ENCODE assay signal across 25 cellular contexts in the genomic region with DNA sequence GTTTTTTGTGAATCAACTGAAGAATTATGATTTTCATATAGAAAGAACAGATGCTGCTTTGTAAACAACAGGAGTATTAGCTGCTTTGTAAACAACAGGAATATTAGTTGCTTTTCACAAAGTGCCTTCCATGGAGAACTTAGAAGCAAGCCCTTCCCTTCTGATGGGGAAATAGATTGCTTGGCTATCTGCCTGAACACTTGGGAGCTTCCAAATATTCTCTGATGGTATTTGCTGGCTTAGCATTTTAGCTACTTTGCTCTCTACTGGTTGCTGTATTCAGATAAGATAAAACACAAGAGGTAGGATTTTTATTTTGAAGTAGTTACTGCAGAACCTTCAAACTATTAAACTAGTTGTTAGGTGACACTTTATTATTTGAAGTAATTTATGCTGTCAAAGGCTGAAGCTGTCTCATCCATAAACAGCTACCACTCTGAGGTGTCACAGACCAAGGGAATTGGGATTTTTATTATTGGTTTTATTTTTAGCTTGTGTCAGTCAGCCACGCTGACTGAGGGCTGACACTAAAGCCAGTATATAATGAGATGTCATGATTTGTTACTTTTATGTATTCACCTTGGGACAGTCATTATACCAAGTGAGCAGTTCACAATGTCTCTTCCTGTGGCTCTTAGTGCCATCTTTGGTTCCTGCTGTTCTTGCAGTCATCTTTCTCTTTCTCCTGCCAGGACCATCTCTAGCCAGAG. TPM values are rescaled to one million over a fixed set of nuclear protein-coding genes. Genes with fewer than 3 reads are reported as not detected.
DNase-seq lines count a peak whose midpoint lies in the region; ATAC-seq, FAIRE-seq and TF ChIP-seq lines count a peak whose summit lies in the region.
"Had no signal": no experiment of that assay in that cellular context is flagged by ENCODE, and none has a peak within 500 bp of the region (broad histone marks: within the 10 kb centered on the region; RNA-seq: fewer than 3 reads in every experiment).

No MANE protein-coding gene starts in this region.

- H3K79me2 ChIP-seq in H1 (ENCODE audit: control insufficient read depth in 1 of 2, insufficient read depth in 2 of 2, low read length in 2 of 2): no peaks in the 10 kb centered on the region

- WGBS in H1 (ENCODE audit: extremely low coverage in 1 of 2, insufficient coverage in 1 of 2, insufficient read length in 1 of 2, insufficient replicate concordance in 2 of 2, low coverage in 1 of 2, low lambda C conversion rate in 2 of 2, missing lambda C conversion rate in 1 of 2), 2 experiments: 95% methylated on average over 1 of the region's 1 CpG; no CpG with 5 or more reads in 1 of the 2 experiments

- H3K4me3 ChIP-seq in H1 (ENCODE audit: extremely low read depth in 1 of 4, insufficient read depth in 2 of 4, low read depth in 3 of 4, low read length in 4 of 4) (no peak overlapping the region), coronary artery (no peak overlapping the region)

- H3K27me3 Mint-ChIP-seq in WTC11 (ENCODE audit: low read depth): no peaks in the 10 kb centered on the region
- H3K27me3 Mint-ChIP-seq: CD8-positive, alpha-beta memory T cell; IgD-negative memory B cell had no signal

- H3K27ac ChIP-seq in H1 (ENCODE audit: low read depth, low read length): no peak overlapping the region
- H3K27ac ChIP-seq in coronary artery: no peak overlapping the region
- H3K27ac ChIP-seq: KMS-11 had no signal

- H4K8ac ChIP-seq in H1 (ENCODE audit: extremely low read depth, insufficient read depth, low read length): no peak overlapping the region

- no peak overlapping the region for H4K91ac ChIP-seq in H1 (replicated peaks; ENCODE audit: insufficient read length, low read length)

- peak overlapping the region; percentile 33 for H2AFZ ChIP-seq in H1 (ENCODE audit: low read length)

- no peak overlapping the region for H3K27ac Mint-ChIP-seq in WTC11
- H3K27ac Mint-ChIP-seq: CD14-positive monocyte; CD8-positive, alpha-beta memory T cell; IgD-negative memory B cell had no signal

- no peak overlapping the region for H2BK5ac ChIP-seq in H1 (ENCODE audit: low read depth, low read length)

- no peak overlapping the region for H2BK12ac ChIP-seq in H1 (ENCODE audit: low read depth, low read length)

- H3K4me3 Mint-ChIP-seq in WTC11: no peak overlapping the region
- H3K4me3 Mint-ChIP-seq: CD14-positive monocyte; CD8-positive, alpha-beta memory T cell; IgD-negative memory B cell had no signal

- no peaks in the 10 kb centered on the region for H3K23me2 ChIP-seq in H1 (ENCODE audit: low read depth, low read length)

- no peaks in the 10 kb centered on the region for H3K79me1 ChIP-seq in H1 (ENCODE audit: low read depth, low read length)

- peaks cover 7% of the 10 kb centered on the region for H3K4me1 Mint-ChIP-seq in WTC11
- H3K4me1 Mint-ChIP-seq: CD14-positive monocyte; CD8-positive, alpha-beta memory T cell; IgD-negative memory B cell had no signal

- H3K23ac ChIP-seq in H1 (ENCODE audit: insufficient read length): no peak overlapping the region

- no peak overlapping the region for H4K5ac ChIP-seq in H1 (ENCODE audit: insufficient read length, low read depth, low read length)

- ATAC-seq in HG03378 (IDR thresholded peaks at IDR 0.05; ENCODE audit: unreplicated experiment) (no peak), GM21723 (IDR thresholded peaks at IDR 0.05; ENCODE audit: unreplicated experiment) (no peak), WTC11 (no peak)
- ATAC-seq: HCT116, PC-3, SK-N-SH treated with all-trans-retinoic acid at 6 μM for 48 hours had no signal

- H3K9me3 Mint-ChIP-seq in WTC11: no peaks in the 10 kb centered on the region

- H3K18ac ChIP-seq in H1 (ENCODE audit: extremely low read depth, low read length): no peak overlapping the region

- no peak overlapping the region for H3K56ac ChIP-seq in H1 (replicated peaks; ENCODE audit: insufficient read length, low read depth, low read length)

- H2BK15ac ChIP-seq in H1 (ENCODE audit: low read length): no peak overlapping the region

- H3K36me3 Mint-ChIP-seq in WTC11: no peaks in the 10 kb centered on the region
- H3K36me3 Mint-ChIP-seq: CD14-positive monocyte; CD8-positive, alpha-beta memory T cell; IgD-negative memory B cell had no signal

- DNase-seq in NCI-H226: peak; percentile 1
- no peak for DNase-seq in H1 (ENCODE audit: low read depth in 1 of 2, low spot score in 2 of 2)
- DNase-seq in myocyte (ENCODE audit: low read depth): peak; percentile 20
- DNase-seq in coronary artery (ENCODE audit: low spot score): no peak
- no peak for DNase-seq in WTC11 (ENCODE audit: low spot score)
- DNase-seq: BE2C; CD8-positive, alpha-beta memory T cell; DMS79 treated with DMSO at 0.1 percent for 48 hours; NCI-H1048; NCI-H1436; NCI-H187 treated with DMSO at 0.1 percent for 48 hours; NCI-H2107; NCI-H446 treated with DMSO at 0.1 percent for 48 hours; NCI-H526; NCI-H82; NK-92 treated with Interleukin-12 subunit alpha and Interleukin-12 subunit beta, amount 100 ng/mL, for 24 hours; PC-3 had no signal

- no peak overlapping the region for H3K9ac ChIP-seq in H1 (replicated peaks in 1 of 4; ENCODE audit: extremely low read depth in 1 of 4, low read depth in 3 of 4, low read length in 3 of 4)
- H3K9ac ChIP-seq: KMS-11 had no signal

- CTCF ChIA-PET in H1 (lab: Charles Lee; ENCODE audit: partially characterized antibody) (interaction anchor here (0.6 kb wide), 1 partner anchor 175 kb away, joined by 3 read pairs; no protein-coding TSS in a partner anchor), WTC11 (lab: Charles Lee) (interaction anchor here (1.1 kb wide), 1 partner anchor 75 kb away, joined by 3 read pairs; no protein-coding TSS in a partner anchor)

- no peak overlapping the region for H2AK5ac ChIP-seq in H1 (ENCODE audit: low read depth, low read length)

- no peak for TF ChIP-seq EP300 in H1 (IDR thresholded peaks at IDR 0.05; ENCODE audit: borderline replicate concordance in 1 of 2, low read depth in 2 of 2, low read length in 2 of 2)

- no peak overlapping the region for H3K4ac ChIP-seq in H1 (replicated peaks; ENCODE audit: insufficient read length, low read depth, low read length)

- no peak overlapping the region for H2BK120ac ChIP-seq in H1 (replicated peaks; ENCODE audit: low read depth, low read length)

- TF ChIP-seq CTCF in H1 (IDR thresholded peaks at IDR 0.05; ENCODE audit: control extremely low read depth in 1 of 3, insufficient read depth in 1 of 3, low read depth in 1 of 3, low read length in 3 of 3) (no peak), coronary artery (IDR thresholded peaks at IDR 0.05) (no peak), WTC11 (IDR thresholded peaks at IDR 0.05) (no peak)

- H2BK20ac ChIP-seq in H1 (ENCODE audit: low read length): no peak overlapping the region

- TF ChIP-seq RAD21 in H1 (IDR thresholded peaks at IDR 0.05 in 1 of 2, conservative IDR thresholded peaks at IDR 0.05 in 1 of 2; ENCODE audit: low read depth in 2 of 2, low read length in 2 of 2): no peak

- no peak overlapping the region for H3K4me2 ChIP-seq in H1 (ENCODE audit: insufficient read depth in 1 of 2, low read depth in 2 of 2, low read length in 2 of 2)
- H3K4me2 ChIP-seq: KMS-11 had no signal

- no peak for TF ChIP-seq POLR2A in H1 (IDR thresholded peaks at IDR 0.05; ENCODE audit: control extremely low read depth in 1 of 2, low read depth in 2 of 2, low read length in 2 of 2)

- H4K20me1 ChIP-seq in H1 (replicated peaks in 1 of 2; ENCODE audit: control insufficient read depth in 1 of 2, insufficient read depth in 2 of 2, low read length in 2 of 2): no peaks in the 10 kb centered on the region

- no peaks in the 10 kb centered on the region for H3K27me3 ChIP-seq in H1 (replicated peaks in 1 of 4; ENCODE audit: control insufficient read depth in 3 of 4, extremely low read depth in 1 of 4, insufficient read depth in 3 of 4, low read length in 3 of 4)
- H3K27me3 ChIP-seq: BE2C had no signal

- POLR2A ChIA-PET in H1 (lab: Charles Lee; ENCODE audit: partially characterized antibody) (no interaction called here), WTC11 (lab: Charles Lee) (no interaction called here)

- H3K14ac ChIP-seq in H1 (ENCODE audit: insufficient read length): no peak overlapping the region

- H3K36me3 ChIP-seq in H1 (ENCODE audit: control insufficient read depth in 2 of 4, insufficient read depth in 4 of 4, low read length in 3 of 4): no peaks in the 10 kb centered on the region
- H3K36me3 ChIP-seq: BE2C had no signal

- no peak for FAIRE-seq in H1 (lab: Jason Lieb, UNC)
- FAIRE-seq: GM18507 had no signal

- no peaks in the 10 kb centered on the region for H3K4me1 ChIP-seq in H1 (replicated peaks in 1 of 4; ENCODE audit: control insufficient read depth in 3 of 4, insufficient read depth in 4 of 4, low read length in 3 of 4)
- H3K4me1 ChIP-seq: BE2C had no signal

- no peaks in the 10 kb centered on the region for H3K9me3 ChIP-seq in H1 (ENCODE audit: insufficient read depth in 2 of 2, low read depth in 1 of 2, low read length in 1 of 2)
- H3K9me3 ChIP-seq: BE2C had no signal

TF ChIP-seq in H1, 55 proteins besides CTCF, POLR2A, EP300 and RAD21 (continues in another document):
- no peak for TF ChIP-seq HDAC6 (IDR thresholded peaks at IDR 0.05; ENCODE audit: low read depth, low read length)

TF ChIP-seq in WTC11, 78 proteins besides CTCF, POLR2A, EP300 and RAD21:
- TF ChIP-seq NR2C2 (CRISPR knock-in tag; IDR thresholded peaks at IDR 0.05): no peak
TF ChIP-seq in WTC11: peak in this region for 0.

RNA-seq across cellular contexts. Expression of a gene that starts 50.0 kb away (rescaled TPM):
- 1.5 and 2.2 TPM in 2 replicates for total RNA-seq in H1 (2021; fragmentation: NEBNext Ultra II Directional; extraction: Animal tissue kit (Norgen Biotek cat#: 25700))
- 0.80 and 3.6 TPM in 2 replicates for polyA plus RNA-seq in H1 (2011; rRNA removed)
- polyA plus RNA-seq in H1 (2011; cell fraction: cytosol; rRNA removed): 1.7 TPM
- polyA plus RNA-seq in H1 (2011; cell fraction: nucleus; rRNA removed): 2.7 TPM
- polyA plus RNA-seq in H1 (2012, experiment 1 of 2): 0.27 to 0.77 TPM (median 0.60 TPM) in 4 replicates
- polyA plus RNA-seq in H1 (2012, experiment 2 of 2): 0.08 TPM
- polyA plus RNA-seq in H1 (2013, experiment 1 of 2): 1.4 TPM
- 0.75 TPM for polyA plus RNA-seq in H1 (2013, experiment 2 of 2)
- 0.07 and 0.47 TPM in 2 replicates for polyA minus RNA-seq in H1 (2011; rRNA and poly(A)+ RNA removed)
- 1.6 TPM for polyA minus RNA-seq in H1 (2011; cell fraction: cytosol; rRNA and poly(A)+ RNA removed)
- polyA minus RNA-seq in H1 (2011; cell fraction: nucleus; rRNA and poly(A)+ RNA removed): 2.4 TPM
- total RNA-seq in myocyte (30.7 and 31.7 TPM in 2 replicates), WTC11 (2021) (30.3 to 59.7 TPM (median 34.7 TPM) in 3 replicates)
- 23.8 TPM for polyA plus RNA-seq in myocyte (2012)
- total RNA-seq: CD8-positive, alpha-beta memory T cell; PC-3 had no signal
- polyA plus RNA-seq: CD14-positive monocyte; CD8-positive, alpha-beta memory T cell; IgD-negative memory B cell had no signal

RNA-seq across cellular contexts. Expression of a gene that starts 52.8 kb away (rescaled TPM):
- 0.13 TPM in 1 of 2 replicates, not detected in the other for total RNA-seq in H1 (2021; fragmentation: NEBNext Ultra II Directional; extraction: Animal tissue kit (Norgen Biotek cat#: 25700))
- 0.03 and 0.31 TPM in 2 replicates for polyA plus RNA-seq in H1 (2011; rRNA removed)
- 0.08 TPM for polyA plus RNA-seq in H1 (2011; cell fraction: cytosol; rRNA removed)
- polyA plus RNA-seq in H1 (2011; cell fraction: nucleus; rRNA removed): 0.27 TPM
- 0.27 TPM in 1 of 4 replicates, not detected in the others for polyA plus RNA-seq in H1 (2012, experiment 1 of 2)
- 0.08 TPM for polyA plus RNA-seq in H1 (2012, experiment 2 of 2)
- polyA plus RNA-seq in H1 (2013, experiment 1 of 2): 0.06 TPM
- polyA plus RNA-seq in H1 (2013, experiment 2 of 2): 0.06 TPM
- polyA minus RNA-seq in H1 (2011; rRNA and poly(A)+ RNA removed): not detected in 2 replicates
- polyA minus RNA-seq in H1 (2011; cell fraction: cytosol; rRNA and poly(A)+ RNA removed): not detected
- 0.60 TPM for polyA minus RNA-seq in H1 (2011; cell fraction: nucleus; rRNA and poly(A)+ RNA removed)
- total RNA-seq in myocyte (0.75 and 1.0 TPM in 2 replicates), WTC11 (2021) (1.9 to 3.5 TPM (median 2.5 TPM) in 3 replicates)
- 6.8 TPM for polyA plus RNA-seq in myocyte (2012)
- total RNA-seq: CD8-positive, alpha-beta memory T cell; PC-3 had no signal
- polyA plus RNA-seq: CD14-positive monocyte; CD8-positive, alpha-beta memory T cell; IgD-negative memory B cell had no signal

Comparison
In these comparisons a context has a peak if more than half of its experiments do, and no peak if none do; other contexts are left out.
1. DNase-seq: peak in NCI-H226 (single experiment) and myocyte (single experiment); none in H1 (0 of 2), coronary artery (single experiment) and WTC11 (single experiment).